Comparison of ENCODE assay signal across 8 cellular contexts in the genomic region with DNA sequence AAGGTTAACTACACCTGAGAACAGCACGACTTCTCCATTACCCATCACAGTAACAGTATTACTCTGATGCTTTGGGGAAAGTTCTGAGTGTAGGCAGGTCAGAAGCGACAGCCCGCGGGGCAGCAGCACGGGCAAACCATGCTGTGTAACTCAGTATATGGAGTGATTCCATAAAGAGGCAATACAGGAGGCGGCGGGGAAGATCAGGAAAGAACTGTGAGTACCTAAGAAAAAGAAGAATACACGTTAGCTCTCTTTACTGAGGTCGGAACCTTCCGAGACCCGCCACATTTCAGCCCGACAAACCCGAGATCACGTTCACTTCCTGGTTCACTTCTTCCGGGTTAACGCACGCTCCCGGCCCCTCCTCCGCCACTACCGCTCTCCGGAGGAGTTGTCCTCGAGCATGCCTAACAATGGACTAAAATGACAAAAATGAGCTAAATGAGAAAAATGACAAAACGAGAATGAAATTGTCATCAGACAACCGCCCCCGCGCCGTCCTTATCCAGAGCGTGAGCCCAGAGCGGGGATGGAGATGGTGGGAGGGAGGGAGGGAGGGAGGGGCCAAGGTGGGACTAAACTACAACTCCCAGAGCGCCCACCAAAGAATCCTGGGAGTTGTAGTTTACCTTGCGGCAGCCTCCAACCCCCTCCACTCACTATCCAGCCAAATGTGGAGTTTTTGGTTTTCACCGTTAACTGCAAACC. TPM values are rescaled to one million over a fixed set of nuclear protein-coding genes. Genes with fewer than 3 reads are reported as not detected.
A peak's percentile ranks its signal among the peaks of the same experiment; 100 is the strongest.
DNase-seq lines count a peak whose midpoint lies in the region; ATAC-seq and TF ChIP-seq lines count a peak whose summit lies in the region.

A gene with protein sequence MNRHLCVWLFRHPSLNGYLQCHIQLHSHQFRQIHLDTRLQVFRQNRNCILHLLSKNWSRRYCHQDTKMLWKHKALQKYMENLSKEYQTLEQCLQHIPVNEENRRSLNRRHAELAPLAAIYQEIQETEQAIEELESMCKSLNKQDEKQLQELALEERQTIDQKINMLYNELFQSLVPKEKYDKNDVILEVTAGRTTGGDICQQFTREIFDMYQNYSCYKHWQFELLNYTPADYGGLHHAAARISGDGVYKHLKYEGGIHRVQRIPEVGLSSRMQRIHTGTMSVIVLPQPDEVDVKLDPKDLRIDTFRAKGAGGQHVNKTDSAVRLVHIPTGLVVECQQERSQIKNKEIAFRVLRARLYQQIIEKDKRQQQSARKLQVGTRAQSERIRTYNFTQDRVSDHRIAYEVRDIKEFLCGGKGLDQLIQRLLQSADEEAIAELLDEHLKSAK (minus strand): TSS at position 316 of the 711 bp plus-strand sequence. CDS start 2,669 bp downstream, outside the sequence.

- H3K4me3 Mint-ChIP-seq in naive B cell: peak within 1 kb of the TSS; percentile 87 to 100 (median 100)
- H3K4me3 Mint-ChIP-seq in stimulated activated memory B cell treated with anti-CD40 and anti-IgM and Interleukin-4, amounts not matched to agents 10 μg/mL and 1 μg/mL and 100 μg/mL, for 72 hours: peak within 1 kb of the TSS; percentile 100

- H3K4me3 ChIP-seq in Peyer's patch (peak within 1 kb of the TSS; percentile 57 to 76 (median 74)), esophagus squamous epithelium (peak within 1 kb of the TSS; percentile 39 to 78 (median 69))

- H3K27me3 ChIP-seq in Peyer's patch (no peaks in the 10 kb centered on the region), esophagus squamous epithelium (no peaks in the 10 kb centered on the region)

- intact Hi-C loops in esophagus squamous epithelium (cut with DNase I): no loop called here

- ATAC-seq in GM21723 (IDR thresholded peaks at IDR 0.05; ENCODE audit: unreplicated experiment) (peak; percentile 96), naive B cell (ENCODE audit: low read depth in 2 of 2) (peak; percentile 92 to 93)
- ATAC-seq in stimulated activated memory B cell treated with anti-CD40 and anti-IgM and Interleukin-4, amounts not matched to agents 10 μg/mL and 1 μg/mL and 100 μg/mL, for 72 hours: peak; percentile 97

- TF ChIP-seq CTCF in Peyer's patch (IDR thresholded peaks at IDR 0.05): no peak
- no peak for TF ChIP-seq CTCF in esophagus squamous epithelium (IDR thresholded peaks at IDR 0.05)

- peak; percentile 77 for DNase-seq in DMS53 treated with DMSO at 0.1 percent for 48 hours (lab: John Stamatoyannopoulos, UW; ENCODE audit: unreplicated experiment)
- peak; percentile 88 for DNase-seq in KBM-7
- DNase-seq in Peyer's patch: peak; percentile 78 to 88 (median 86)
- peak; percentile 89 to 91 for DNase-seq in activated T-cell treated with anti-CD3 and anti-CD28 coated beads, Interleukin-2, amount 50 U/mL, for 48 hours
- DNase-seq in esophagus squamous epithelium (lab: John Stamatoyannopoulos, UW): peak; percentile 51
- DNase-seq in naive B cell: peak; percentile 84

- peak within 1 kb of the TSS; percentile 95 to 100 (median 99) for H3K27ac Mint-ChIP-seq in naive B cell
- H3K27ac Mint-ChIP-seq in stimulated activated memory B cell treated with anti-CD40 and anti-IgM and Interleukin-4, amounts not matched to agents 10 μg/mL and 1 μg/mL and 100 μg/mL, for 72 hours: peak within 1 kb of the TSS; percentile 96

- peak in 1 of 2 donors; percentile 22 for TF ChIP-seq POLR2A in Peyer's patch (IDR thresholded peaks at IDR 0.05)
- TF ChIP-seq POLR2A in esophagus squamous epithelium (IDR thresholded peaks at IDR 0.05): peak in 1 of 4 donors; percentile 27

- peaks cover 0 to 8% of the 10 kb centered on the region in 2 donors for H3K36me3 Mint-ChIP-seq in naive B cell
- peaks cover 23% of the 10 kb centered on the region for H3K36me3 Mint-ChIP-seq in stimulated activated memory B cell treated with anti-CD40 and anti-IgM and Interleukin-4, amounts not matched to agents 10 μg/mL and 1 μg/mL and 100 μg/mL, for 72 hours

- H3K36me3 ChIP-seq in Peyer's patch (peaks cover 0 to 9% (median 0%) of the 10 kb centered on the region in 3 donors), esophagus squamous epithelium (peaks cover 0 to 27% (median 0%) of the 10 kb centered on the region in 3 donors)

- in situ Hi-C loops in KBM-7 (cut with MboI; ENCODE audit: low pct_unique_long_range_greater_than_20kb, low sequenced_read_pairs): no loop called here

- peaks cover 0 to 8% (median 5%) of the 10 kb centered on the region in 7 donors for H3K9me3 Mint-ChIP-seq in naive B cell
- no peaks in the 10 kb centered on the region for H3K9me3 Mint-ChIP-seq in stimulated activated memory B cell treated with anti-CD40 and anti-IgM and Interleukin-4, amounts not matched to agents 10 μg/mL and 1 μg/mL and 100 μg/mL, for 72 hours

- H3K9me3 ChIP-seq in Peyer's patch: no peaks in the 10 kb centered on the region
- peaks cover 0 to 10% (median 4%) of the 10 kb centered on the region in 3 donors for H3K9me3 ChIP-seq in esophagus squamous epithelium

- H3K4me1 Mint-ChIP-seq in naive B cell: peaks cover 10 to 18% (median 14%) of the 10 kb centered on the region in 3 donors
- peaks cover 15% of the 10 kb centered on the region for H3K4me1 Mint-ChIP-seq in stimulated activated memory B cell treated with anti-CD40 and anti-IgM and Interleukin-4, amounts not matched to agents 10 μg/mL and 1 μg/mL and 100 μg/mL, for 72 hours

- WGBS in esophagus squamous epithelium, 2 donors: 0% methylated on average over 25 to 31 of the region's 32 CpGs

- H3K27ac ChIP-seq in Peyer's patch: peak within 1 kb of the TSS; percentile 72 to 82 (median 78)
- peak within 1 kb of the TSS; percentile 68 to 91 (median 86) for H3K27ac ChIP-seq in esophagus squamous epithelium

- no peaks in the 10 kb centered on the region for H3K27me3 Mint-ChIP-seq in naive B cell
- H3K27me3 Mint-ChIP-seq in stimulated activated memory B cell treated with anti-CD40 and anti-IgM and Interleukin-4, amounts not matched to agents 10 μg/mL and 1 μg/mL and 100 μg/mL, for 72 hours: no peaks in the 10 kb centered on the region

- peaks cover 0 to 4% (median 2%) of the 10 kb centered on the region in 4 donors for H3K4me1 ChIP-seq in Peyer's patch
- peaks cover 4 to 18% (median 7%) of the 10 kb centered on the region in 3 donors for H3K4me1 ChIP-seq in esophagus squamous epithelium

RNA-seq across cellular contexts. Expression of the gene that starts here (rescaled TPM):
- total RNA-seq in Peyer's patch: 10 to 100 TPM; 10.7 to 29.6 (median 21.4) TPM
- total RNA-seq in esophagus squamous epithelium: 10 to 100 TPM; 11.3 to 14.0 (median 12.2) TPM
- polyA plus RNA-seq in naive B cell (ENCODE audit: low read depth in 6 of 6): 10 to 100 TPM in 3 of 6 donors, 1 to 10 TPM in 3; 3.4 to 20.9 (median 11.1) TPM

Comparison
In these comparisons a context has a peak if more than half of its experiments do, and no peak if none do; other contexts are left out.
1. Peak in every context shown above with its lines: DNase-seq, ATAC-seq, H3K4me3 ChIP-seq and H3K27ac ChIP-seq.